ENCODE assay signal across 8 cellular contexts in the genomic region with DNA sequence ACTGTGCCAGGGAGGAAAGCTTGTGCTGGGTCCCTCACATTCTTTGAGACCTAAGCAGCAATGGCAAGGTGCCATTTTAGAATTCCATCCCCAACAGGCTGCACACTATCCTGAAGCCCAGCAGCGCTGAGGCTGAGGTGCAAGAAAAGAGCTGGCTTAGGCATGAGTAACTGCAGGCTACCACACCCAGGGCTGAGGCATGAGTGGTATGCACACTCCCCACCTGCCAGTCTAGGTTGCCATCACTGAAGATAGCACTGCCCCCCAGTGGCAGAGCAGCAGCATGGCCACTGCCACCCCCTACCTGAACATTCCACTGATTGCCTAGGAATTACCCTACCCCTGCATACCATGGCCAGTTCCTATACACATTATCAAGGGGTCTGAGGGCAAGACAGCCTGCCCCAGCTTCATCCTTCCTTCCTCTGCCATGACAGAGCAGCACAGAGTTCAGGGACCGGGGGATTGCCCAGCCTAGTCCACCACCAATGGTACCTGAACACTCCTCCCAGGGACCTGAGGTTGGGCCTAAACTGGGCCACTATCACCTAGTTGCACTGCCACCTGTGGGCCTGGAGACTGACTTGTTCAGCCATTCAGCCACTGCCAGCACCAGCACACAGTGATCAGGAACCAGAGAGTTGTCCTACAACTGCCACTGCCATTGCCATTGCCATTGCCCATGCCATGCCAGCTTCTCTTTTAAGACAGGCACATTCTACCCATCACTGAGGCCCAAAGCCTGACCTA.
DNase-seq lines count a peak whose midpoint lies in the region; ATAC-seq, FAIRE-seq and TF ChIP-seq lines count a peak whose summit lies in the region.

No MANE protein-coding gene starts in this region.

- DNase-seq in Right ventricle myocardium superior (peak; percentile 43), right atrium auricular region (ENCODE audit: low spot score) (no peak), HCEC 1CT (peak; percentile 70), keratinocyte (ENCODE audit: low read depth, low spot score) (peak; percentile 65), type B pancreatic cell (ENCODE audit: extremely low spot score, unreplicated experiment) (no peak), NCI-H187 treated with DMSO at 0.1 percent for 48 hours (lab: John Stamatoyannopoulos, UW) (no peak)
- peak; percentile 32 for DNase-seq in activated CD4-positive, alpha-beta memory T cell treated with anti-CD3 and anti-CD28 coated beads, Interleukin-2, amount 10 ng/mL, durations not matched to agents 7 days and 5 days

- no peaks in the 10 kb centered on the region for H4K20me1 ChIP-seq in keratinocyte (ENCODE audit: control insufficient read depth, extremely low read depth, insufficient read depth, low read length)

- no peaks in the 10 kb centered on the region for H3K79me2 ChIP-seq in keratinocyte (ENCODE audit: control insufficient read depth, insufficient read depth, low read length)

- peaks cover 9% of the 10 kb centered on the region for H3K27me3 Mint-ChIP-seq in activated CD4-positive, alpha-beta memory T cell treated with anti-CD3 and anti-CD28 coated beads, Interleukin-2, amount 10 ng/mL, durations not matched to agents 7 days and 5 days
- H3K27me3 Mint-ChIP-seq in type B pancreatic cell: no peaks in the 10 kb centered on the region

- H3K4me3 ChIP-seq in right atrium auricular region (no peak overlapping the region), keratinocyte (ENCODE audit: control insufficient read depth in 2 of 3, extremely low read depth in 1 of 3, insufficient read depth in 2 of 3, low read depth in 1 of 3, low read length in 3 of 3) (no peak overlapping the region)

- no peaks in the 10 kb centered on the region for H3K36me3 ChIP-seq in right atrium auricular region
- H3K36me3 ChIP-seq in KOPT-K1 (ENCODE audit: insufficient read depth, low read length): no peaks in the 10 kb centered on the region
- no peaks in the 10 kb centered on the region for H3K36me3 ChIP-seq in keratinocyte (ENCODE audit: control insufficient read depth in 2 of 2, extremely low read depth in 1 of 2, insufficient read depth in 2 of 2, low read length in 2 of 2)

- H3K9me3 ChIP-seq in right atrium auricular region (peaks cover 0 to 25% of the 10 kb centered on the region in 2 donors), KOPT-K1 (ENCODE audit: insufficient read depth, low read length, poor library complexity, severe bottlenecking) (peaks cover 47% of the 10 kb centered on the region), keratinocyte (ENCODE audit: control insufficient read depth, low read depth, low read length) (no peaks in the 10 kb centered on the region)

- H3K27me3 ChIP-seq in right atrium auricular region: no peaks in the 10 kb centered on the region
- H3K27me3 ChIP-seq in keratinocyte (ENCODE audit: control insufficient read depth, extremely low read depth, insufficient read depth, low read length): no peaks in the 10 kb centered on the region

- peak; percentile 86 for ATAC-seq in Right ventricle myocardium superior (ENCODE audit: poor library complexity)

- no peaks in the 10 kb centered on the region for H3K9me1 ChIP-seq in keratinocyte (ENCODE audit: control insufficient read depth, extremely low read depth, insufficient read depth, low read length)

- POLR2A ChIA-PET in activated CD4-positive, alpha-beta memory T cell treated with anti-CD3 and anti-CD28 coated beads, Interleukin-2, amount 10 ng/mL, durations not matched to agents 7 days and 5 days (lab: Charles Lee): no interaction called here

- no peak overlapping the region for H3K4me3 Mint-ChIP-seq in activated CD4-positive, alpha-beta memory T cell treated with anti-CD3 and anti-CD28 coated beads, Interleukin-2, amount 10 ng/mL, durations not matched to agents 7 days and 5 days
- no peak overlapping the region for H3K4me3 Mint-ChIP-seq in type B pancreatic cell

- peak overlapping the region; percentile 95 for H2AFZ ChIP-seq in keratinocyte (ENCODE audit: control insufficient read depth, low read length)

- H3K27ac ChIP-seq in right atrium auricular region (no peak overlapping the region), KOPT-K1 (ENCODE audit: low read depth, low read length, poor library complexity, severe bottlenecking) (peak overlapping the region; percentile 51), keratinocyte (ENCODE audit: control insufficient read depth, insufficient read depth, low read length) (peak overlapping the region; percentile 53)

- H3K9ac ChIP-seq in keratinocyte (ENCODE audit: control insufficient read depth, extremely low read depth, insufficient read depth, low read length): no peak overlapping the region

- no peak overlapping the region for H3K27ac Mint-ChIP-seq in activated CD4-positive, alpha-beta memory T cell treated with anti-CD3 and anti-CD28 coated beads, Interleukin-2, amount 10 ng/mL, durations not matched to agents 7 days and 5 days
- H3K27ac Mint-ChIP-seq in type B pancreatic cell: peak overlapping the region; percentile 75

- no peaks in the 10 kb centered on the region for H3K36me3 Mint-ChIP-seq in activated CD4-positive, alpha-beta memory T cell treated with anti-CD3 and anti-CD28 coated beads, Interleukin-2, amount 10 ng/mL, durations not matched to agents 7 days and 5 days (ENCODE audit: low read depth)
- H3K36me3 Mint-ChIP-seq in type B pancreatic cell: no peaks in the 10 kb centered on the region

- dilution Hi-C loops in keratinocyte (cut with MboI; ENCODE audit: extremely low pct_ligation_motif_present, low sequenced_read_pairs): no loop called here

- FAIRE-seq in keratinocyte (lab: Jason Lieb, UNC): peak; percentile 99

- CTCF ChIA-PET in activated CD4-positive, alpha-beta memory T cell treated with anti-CD3 and anti-CD28 coated beads, Interleukin-2, amount 10 ng/mL, durations not matched to agents 7 days and 5 days (lab: Charles Lee): no interaction called here

- H3K4me2 ChIP-seq in keratinocyte (ENCODE audit: control insufficient read depth, extremely low read depth, insufficient read depth, low read depth, low read length): peak overlapping the region; percentile 9

- H3K4me1 ChIP-seq in right atrium auricular region (peaks cover 0 to 3% of the 10 kb centered on the region in 2 donors), keratinocyte (ENCODE audit: control insufficient read depth, extremely low read depth, insufficient read depth, low read length) (peaks cover 7% of the 10 kb centered on the region)

- intact Hi-C loops in Right ventricle myocardium superior (cut with DNase I): no loop called here

- TF ChIP-seq CTCF in right atrium auricular region (IDR thresholded peaks at IDR 0.05) (peak in 1 of 2 donors; percentile 54), keratinocyte (optimal IDR thresholded peaks at IDR 0.05 in 1 of 3, IDR thresholded peaks at IDR 0.05 in 1 of 3, conservative IDR thresholded peaks at IDR 0.05 in 1 of 3; ENCODE audit: extremely low read depth in 1 of 3, insufficient read depth in 2 of 3, low read length in 3 of 3) (peak; percentile 97 to 100 (median 99)), type B pancreatic cell (conservative IDR thresholded peaks at IDR 0.05) (peak; percentile 63)

- peaks cover 4% of the 10 kb centered on the region for H3K9me3 Mint-ChIP-seq in activated CD4-positive, alpha-beta memory T cell treated with anti-CD3 and anti-CD28 coated beads, Interleukin-2, amount 10 ng/mL, durations not matched to agents 7 days and 5 days
- peaks cover 5% of the 10 kb centered on the region for H3K9me3 Mint-ChIP-seq in type B pancreatic cell

- H3K4me1 Mint-ChIP-seq in activated CD4-positive, alpha-beta memory T cell treated with anti-CD3 and anti-CD28 coated beads, Interleukin-2, amount 10 ng/mL, durations not matched to agents 7 days and 5 days: no peaks in the 10 kb centered on the region
- H3K4me1 Mint-ChIP-seq in type B pancreatic cell (ENCODE audit: unreplicated experiment): no peaks in the 10 kb centered on the region

Comparison
In these comparisons a context has a peak if more than half of its experiments do, and no peak if none do; other contexts are left out.
1. DNase-seq: peak in Right ventricle myocardium superior (single experiment), HCEC 1CT (single experiment), activated CD4-positive, alpha-beta memory T cell treated with anti-CD3 and anti-CD28 coated beads, Interleukin-2, amount 10 ng/mL, durations not matched to agents 7 days and 5 days (single experiment) and keratinocyte (single experiment); none in right atrium auricular region (single experiment), type B pancreatic cell (single experiment) and NCI-H187 treated with DMSO at 0.1 percent for 48 hours (single experiment).
2. H3K27ac ChIP-seq: peak in KOPT-K1 (single experiment) and keratinocyte (single experiment); none in right atrium auricular region (0 of 2).